In the genomic region with DNA sequence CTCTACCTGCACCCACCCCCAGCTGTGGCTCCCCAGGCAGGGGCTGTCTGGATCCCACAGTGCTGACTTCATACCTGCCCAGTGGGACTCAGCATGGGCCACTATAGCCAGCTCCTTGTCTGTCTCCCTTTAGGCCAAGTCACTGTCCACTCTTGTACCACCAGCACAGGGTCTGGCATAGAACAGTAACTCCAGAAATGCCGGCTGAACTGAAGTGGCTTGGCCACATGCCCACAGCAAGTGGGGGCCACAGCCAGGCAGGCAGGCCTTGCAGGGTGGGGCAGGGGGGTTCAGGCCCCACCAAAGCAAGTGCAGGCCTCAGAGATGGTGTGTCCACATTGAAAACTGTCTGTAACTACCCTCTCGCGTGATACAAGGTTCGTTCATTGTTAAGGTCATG, we compare ENCODE assay signal across 17 cellular contexts.
"Had no signal": no experiment of that assay in that cellular context is flagged by ENCODE, and none has a peak within 500 bp of the region (broad histone marks: within the 10 kb centered on the region; RNA-seq: fewer than 3 reads in every experiment).

No MANE protein-coding gene starts in this region.

- H3K27ac ChIP-seq: esophagus squamous epithelium, right atrium auricular region, skin epidermis had no signal

- H3K27me3 ChIP-seq: esophagus squamous epithelium, right atrium auricular region had no signal

- DNase-seq: activated CD4-positive, alpha-beta T cell treated with anti-CD3 and anti-CD28 coated beads for 48 hours; activated CD8-positive, alpha-beta T cell treated with anti-CD3 and anti-CD28 coated beads for 36 hours; activated effector memory CD4-positive, alpha-beta T cell treated with anti-CD3 and anti-CD28 coated beads, Interleukin-2, amount 50 U/mL, for 16 hours; activated T-cell treated with anti-CD3 and anti-CD28 coated beads, Interleukin-2, amount 50 U/mL, for 4 hours; central memory CD4-positive, alpha-beta T cell; cortex of kidney; effector CD8-positive, alpha-beta T cell; esophagus squamous epithelium; left ventricle myocardium superior; stimulated activated CD4-positive, alpha-beta T cell treated with anti-CD3 and anti-CD28 coated beads, Interleukin-4, amount 100 ng/mL, for 4 hours; stimulated activated CD8-positive, alpha-beta memory T cell treated with anti-CD3 and anti-CD28 coated beads, Interleukin-4, amount 100 ng/mL, for 48 hours; stimulated activated naive CD4-positive, alpha-beta T cell treated with Interleukin-2 at 50 U/mL for 16 hours; SW 1271 had no signal

- H3K4me3 ChIP-seq: esophagus squamous epithelium, right atrium auricular region, skin epidermis had no signal

- H3K9me3 ChIP-seq: esophagus squamous epithelium, right atrium auricular region had no signal

- ATAC-seq: activated CD8-positive, alpha-beta T cell treated with anti-CD3 and anti-CD28 coated beads for 36 hours; activated naive CD4-positive, alpha-beta T cell treated with anti-CD3 and anti-CD28 coated beads, Interleukin-2, amount 50 U/mL, for 72 hours; activated T-cell treated with anti-CD3 and anti-CD28 coated beads, Interleukin-2, amount 50 U/mL, for 4 hours; left ventricle myocardium superior; WTC11 had no signal

- H3K36me3 ChIP-seq: esophagus squamous epithelium, right atrium auricular region had no signal
